ENCODE assay signal across 24 cellular contexts in the genomic region with DNA sequence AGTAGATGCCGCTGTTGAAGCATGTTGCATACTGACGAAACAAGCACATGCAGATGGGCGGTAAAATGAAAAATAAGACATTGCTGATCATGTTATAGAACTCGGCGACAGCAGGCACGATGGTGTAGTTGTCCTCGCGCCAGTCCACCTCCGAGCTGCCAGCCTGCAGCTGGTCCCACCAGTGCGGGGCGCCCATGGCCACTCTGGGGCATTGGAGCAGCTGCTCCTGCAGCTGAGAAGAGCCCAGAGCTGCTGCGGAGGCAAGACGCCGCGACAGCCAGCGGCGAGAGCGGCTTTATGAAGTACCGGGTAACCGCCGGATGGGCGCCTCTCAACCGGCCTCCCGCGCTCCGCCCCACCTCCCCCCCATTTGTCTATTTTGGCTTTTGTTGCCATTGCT.
"Had no signal": no experiment of that assay in that cellular context is flagged by ENCODE, and none has a peak within 500 bp of the region (broad histone marks: within the 10 kb centered on the region; RNA-seq: fewer than 3 reads in every experiment).

No MANE protein-coding gene starts in this region.

- H3K27me3 ChIP-seq: colonic mucosa, dorsolateral prefrontal cortex, esophagus muscularis mucosa, esophagus squamous epithelium, gastrocnemius medialis, gastroesophageal sphincter, heart left ventricle, heart right ventricle had no signal

- H3K36me3 ChIP-seq: colonic mucosa, esophagus muscularis mucosa, esophagus squamous epithelium, gastrocnemius medialis, gastroesophageal sphincter, heart left ventricle, heart right ventricle had no signal

- H3K4me1 ChIP-seq: colonic mucosa, esophagus muscularis mucosa, esophagus squamous epithelium, foreskin keratinocyte, gastrocnemius medialis, gastroesophageal sphincter, heart left ventricle, heart right ventricle had no signal

- H3K27ac ChIP-seq: colonic mucosa, coronary artery, dorsolateral prefrontal cortex, epithelial cell of prostate, esophagus muscularis mucosa, esophagus squamous epithelium, foreskin keratinocyte, gastrocnemius medialis, gastroesophageal sphincter, heart left ventricle, heart right ventricle had no signal

- H3K4me3 ChIP-seq: colonic mucosa, coronary artery, dorsolateral prefrontal cortex, esophagus muscularis mucosa, esophagus squamous epithelium, gastrocnemius medialis, gastroesophageal sphincter, heart left ventricle, heart right ventricle had no signal

- ATAC-seq: effector memory CD8-positive, alpha-beta T cell; esophagus mucosa; foreskin keratinocyte; gastrocnemius medialis; gastroesophageal sphincter; heart left ventricle; heart right ventricle had no signal

- DNase-seq: colonic mucosa; cortex of kidney; dermis blood vessel endothelial cell; dorsolateral prefrontal cortex; effector CD4-positive, alpha-beta T cell; effector CD8-positive, alpha-beta T cell; effector memory CD4-positive, alpha-beta T cell; effector memory CD8-positive, alpha-beta T cell; endodermal cell; erythroblast; esophagus squamous epithelium; foreskin fibroblast; foreskin keratinocyte; foreskin melanocyte; gastrocnemius medialis; glutamatergic neuron; head of caudate nucleus; heart left ventricle; heart right ventricle had no signal

- H3K9me3 ChIP-seq: colonic mucosa, esophagus squamous epithelium, gastrocnemius medialis had no signal
